ENCODE assay signal across 20 cellular contexts in genomic region chr12:40565029-40565633, GRCh38.
DNase-seq lines count a peak whose midpoint lies in the region; ATAC-seq, FAIRE-seq and TF ChIP-seq lines count a peak whose summit lies in the region.
"Had no signal": no experiment of that assay in that cellular context is flagged by ENCODE, and none has a peak within 500 bp of the region (broad histone marks: within the 10 kb centered on the region; RNA-seq: fewer than 3 reads in every experiment).

No MANE protein-coding gene starts in this region.

- H3K27ac ChIP-seq in GM12878 (ENCODE audit: control insufficient read depth, insufficient read depth) (no peak overlapping the region), esophagus squamous epithelium (no peak overlapping the region), small intestine (ENCODE audit: low read depth in 1 of 2, low read length in 1 of 2) (no peak overlapping the region)
- H3K27ac ChIP-seq: heart right ventricle, stomach, tibial artery had no signal

- TF ChIP-seq POLR2A in GM12878 (IDR thresholded peaks at IDR 0.05; ENCODE audit: low read depth, low read length) (no peak), esophagus squamous epithelium (IDR thresholded peaks at IDR 0.05) (no peak)

- TF ChIP-seq CTCF in GM12878 (IDR thresholded peaks at IDR 0.05 in 2 of 3, conservative IDR thresholded peaks at IDR 0.05 in 1 of 3; ENCODE audit: control insufficient read depth in 2 of 3, extremely low read depth in 1 of 3, insufficient read depth in 1 of 3, low read depth in 3 of 3, low read length in 3 of 3) = no peak
- TF ChIP-seq CTCF in esophagus squamous epithelium (IDR thresholded peaks at IDR 0.05) = no peak

- H3K27me3 ChIP-seq in GM12878 (replicated peaks in 1 of 2; ENCODE audit: control insufficient read depth in 2 of 2, insufficient read depth in 2 of 2, low read length in 1 of 2) (no peaks in the 10 kb centered on the region), esophagus squamous epithelium (no peaks in the 10 kb centered on the region), small intestine (ENCODE audit: control insufficient read depth in 2 of 2, insufficient read depth in 2 of 2, low read length in 2 of 2) (no peaks in the 10 kb centered on the region)
- H3K27me3 ChIP-seq: heart right ventricle, stomach, tibial artery had no signal

- CTCF ChIA-PET in GM12878 (lab: Yijun Ruan, JAX) = interaction anchor here (1.4 kb wide), 1 partner anchor 56 kb away, joined by 3 read pairs; no protein-coding TSS in a partner anchor

- no peaks in the 10 kb centered on the region for H3K79me2 ChIP-seq in GM12878 (ENCODE audit: control insufficient read depth, insufficient read depth, low read length)

- TF ChIP-seq EP300 in GM12878 (IDR thresholded peaks at IDR 0.05; ENCODE audit: borderline replicate concordance in 1 of 2, control insufficient read depth in 1 of 2, low read depth in 2 of 2, low read length in 2 of 2) = no peak

- H3K4me3 ChIP-seq in GM12878 (no peak overlapping the region), esophagus squamous epithelium (no peak overlapping the region), small intestine (ENCODE audit: low read depth in 1 of 2, low read length in 2 of 2) (no peak overlapping the region)
- H3K4me3 ChIP-seq: GM23338, heart right ventricle, stomach, tibial artery had no signal

- ATAC-seq in GM12878 = no peak
- ATAC-seq in GM18867 (IDR thresholded peaks at IDR 0.05; ENCODE audit: unreplicated experiment) = no peak
- ATAC-seq: activated CD8-positive, alpha-beta T cell treated with anti-CD3 and anti-CD28 coated beads, Interleukin-2, amount 10 ng/mL, durations not matched to agents 7 days and 5 days; GM23338; heart right ventricle had no signal

- FAIRE-seq in GM12878 (lab: Jason Lieb, UNC) (no peak), small intestine (lab: Jason Lieb, UNC) (no peak)

- no TSS peak for BruUV-seq in GM12878 (replicated peaks; lab: Mats Ljungman, UMichigan)

- H3K9me3 ChIP-seq in GM12878 (replicated peaks; ENCODE audit: control insufficient read depth, insufficient read depth, low read length) (no peaks in the 10 kb centered on the region), esophagus squamous epithelium (no peaks in the 10 kb centered on the region), small intestine (ENCODE audit: control insufficient read depth, low read depth) (no peaks in the 10 kb centered on the region)
- H3K9me3 ChIP-seq: heart right ventricle, stomach, tibial artery had no signal

- H2AFZ ChIP-seq in GM12878 (ENCODE audit: control insufficient read depth, low read depth, low read length) = no peak overlapping the region
- H2AFZ ChIP-seq: GM23338 had no signal

- RAD21 ChIA-PET in GM12878 (lab: Charles Lee; ENCODE audit: unreplicated experiment) = interaction anchor here (1.5 kb wide), 1 partner anchor 119 kb away, joined by 5 read pairs; no protein-coding TSS in a partner anchor

- no peak for TF ChIP-seq RAD21 in GM12878 (IDR thresholded peaks at IDR 0.05; ENCODE audit: insufficient read depth, low read depth, low read length)

- SMC1A ChIA-PET in GM12878 (lab: Charles Lee; ENCODE audit: uncharacterized antibody, unreplicated experiment) = interaction anchor here (1.4 kb wide), 1 partner anchor 12 kb away, joined by 3 read pairs; no protein-coding TSS in a partner anchor

- peak; percentile 81 for DNase-seq in DMS 273 (lab: John Stamatoyannopoulos, UW; ENCODE audit: unreplicated experiment)
- DNase-seq in NAMALWA (ENCODE audit: low spot score) = peak; percentile 75
- DNase-seq in NCI-H69 (lab: John Stamatoyannopoulos, UW) = peak; percentile 97
- no peak for DNase-seq in GM12878 (ENCODE audit: low read depth, low spot score)
- DNase-seq in esophagus squamous epithelium (lab: John Stamatoyannopoulos, UW) = no peak
- DNase-seq in MV-4-11 (lab: John Stamatoyannopoulos, UW) = no peak
- DNase-seq in small intestine = no peak
- DNase-seq: activated CD4-positive, alpha-beta T cell treated with anti-CD3 and anti-CD28 coated beads for 1 hour; activated CD8-positive, alpha-beta T cell treated with anti-CD3 and anti-CD28 coated beads, Interleukin-2, amount 10 ng/mL, durations not matched to agents 7 days and 5 days; activated gamma-delta T cell; activated T-cell treated with anti-CD3 and anti-CD28 coated beads for 4 hours; cerebellar nuclear complex; heart right ventricle; IMR-90; mammary epithelial cell; NCI-H2029; stomach; tibial artery had no signal

- H3K36me3 ChIP-seq in GM12878 (ENCODE audit: control insufficient read depth in 2 of 2, insufficient read depth in 2 of 2, low read length in 1 of 2) (no peaks in the 10 kb centered on the region), esophagus squamous epithelium (no peaks in the 10 kb centered on the region), small intestine (ENCODE audit: control insufficient read depth in 2 of 2, insufficient read depth in 2 of 2, low read length in 2 of 2) (no peaks in the 10 kb centered on the region)
- H3K36me3 ChIP-seq: heart right ventricle, stomach, tibial artery had no signal

- POLR2A ChIA-PET in GM12878 (lab: Charles Lee) = no interaction called here

- intact Hi-C loops in GM12878 (cut with micrococcal nuclease; ENCODE audit: unreplicated experiment) = no loop called here
- intact Hi-C loops in esophagus squamous epithelium (cut with DNase I) = no loop called here

- no peaks in the 10 kb centered on the region for H4K20me1 ChIP-seq in GM12878 (ENCODE audit: control insufficient read depth, insufficient read depth)

- H3K4me1 ChIP-seq in GM12878 (ENCODE audit: control insufficient read depth, insufficient read depth, low read length) (peaks cover 13% of the 10 kb centered on the region), esophagus squamous epithelium (no peaks in the 10 kb centered on the region), small intestine (ENCODE audit: control insufficient read depth in 2 of 2, insufficient read depth in 1 of 2, low read depth in 1 of 2, low read length in 1 of 2) (no peaks in the 10 kb centered on the region)
- H3K4me1 ChIP-seq: heart right ventricle, stomach had no signal

- in situ Hi-C loops in GM12878 (cut with MboI) = no loop called here

- WGBS in GM12878 (ENCODE audit: insufficient coverage, insufficient replicate concordance, low lambda C conversion rate, missing lambda C conversion rate) = 26% methylated on average over 5 of the region's 5 CpGs
- WGBS in esophagus squamous epithelium, 2 donors = 47 to 48% methylated on average over 5 of the region's 5 CpGs
- 62 to 80% (median 75%) methylated on average over 5 of the region's 5 CpGs for WGBS in small intestine, 3 donors

- no peak overlapping the region for H3K4me2 ChIP-seq in GM12878 (ENCODE audit: control insufficient read depth, insufficient read depth)
- H3K4me2 ChIP-seq: GM23338 had no signal

- H3K9ac ChIP-seq in GM12878 (ENCODE audit: control insufficient read depth, insufficient read depth, low read length) = no peak overlapping the region

TF ChIP-seq in GM12878, 131 proteins besides CTCF, POLR2A, EP300 and RAD21:
- TF ChIP-seq SPI1 (IDR thresholded peaks at IDR 0.05; ENCODE audit: borderline replicate concordance, insufficient read depth, low read depth, low read length) = peak; percentile 69
- TF ChIP-seq MEF2B (IDR thresholded peaks at IDR 0.05; ENCODE audit: partially characterized antibody, poor library complexity, severe bottlenecking) = no peak
- no peak for TF ChIP-seq E2F4 (IDR thresholded peaks at IDR 0.05; ENCODE audit: low read depth, low read length)
- TF ChIP-seq ASH2L (IDR thresholded peaks at IDR 0.05; ENCODE audit: borderline replicate concordance, low read depth) = no peak
- no peak for TF ChIP-seq ZBTB4 (CRISPR knock-in tag; IDR thresholded peaks at IDR 0.05)
- no peak for TF ChIP-seq STAT3 (IDR thresholded peaks at IDR 0.05; ENCODE audit: low read depth, low read length)

Comparison
In these comparisons a context has a peak if more than half of its experiments do, and no peak if none do; other contexts are left out.
1. DNase-seq: peak in DMS 273 (single experiment), NAMALWA (single experiment) and NCI-H69 (single experiment); none in GM12878 (single experiment), esophagus squamous epithelium (single experiment), MV-4-11 (single experiment) and small intestine (single experiment).